ENCODE assay signal across 21 cellular contexts in the genomic region with DNA sequence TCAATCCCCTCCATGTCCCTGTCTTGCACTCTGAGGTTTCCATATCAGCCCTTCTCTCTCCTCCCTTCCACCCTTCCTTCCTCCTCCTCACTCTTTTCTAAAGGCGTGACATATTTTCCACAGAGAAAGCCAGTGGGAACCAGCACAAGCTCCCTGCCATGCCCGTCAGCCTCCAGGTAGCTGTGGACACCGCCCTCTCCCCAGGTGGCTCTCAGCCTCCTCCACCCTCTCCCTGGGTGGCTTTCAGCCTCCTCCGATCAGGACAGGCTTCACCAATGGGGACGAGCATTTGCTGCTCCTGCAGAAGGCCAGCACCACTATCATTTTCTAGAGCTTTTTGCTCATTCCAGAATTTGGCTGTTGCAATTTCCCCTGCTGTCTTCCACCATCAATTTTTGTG.
"Had no signal": no experiment of that assay in that cellular context is flagged by ENCODE, and none has a peak within 500 bp of the region (broad histone marks: within the 10 kb centered on the region; RNA-seq: fewer than 3 reads in every experiment).

No MANE protein-coding gene starts in this region.

- H3K4me2 ChIP-seq: neural progenitor cell had no signal

- H3K9me3 Mint-ChIP-seq: naive thymus-derived CD8-positive, alpha-beta T cell; stimulated activated naive CD8-positive, alpha-beta T cell treated with anti-CD3 and anti-CD28 coated beads, Interleukin-15, amount 100 ng/mL, for 72 hours had no signal

- ATAC-seq: gastroesophageal sphincter; naive thymus-derived CD8-positive, alpha-beta T cell; sciatic nerve; stimulated activated naive B cell treated with anti-CD40 and anti-IgM and Interleukin-4, amounts not matched to agents 10 μg/mL and 1 μg/mL and 100 μg/mL, for 72 hours; stimulated activated naive CD8-positive, alpha-beta T cell treated with anti-CD3 and anti-CD28 coated beads, Interleukin-15, amount 100 ng/mL, for 72 hours had no signal

- H3K4me3 Mint-ChIP-seq: naive thymus-derived CD8-positive, alpha-beta T cell; neural progenitor cell; stimulated activated naive B cell treated with anti-CD40 and anti-IgM and Interleukin-4, amounts not matched to agents 10 μg/mL and 1 μg/mL and 100 μg/mL, for 72 hours; stimulated activated naive CD8-positive, alpha-beta T cell treated with anti-CD3 and anti-CD28 coated beads, Interleukin-15, amount 100 ng/mL, for 72 hours had no signal

- H3K4me3 ChIP-seq: coronary artery, esophagus squamous epithelium, gastroesophageal sphincter, mucosa of descending colon, neural progenitor cell, prostate gland, thoracic aorta, transverse colon had no signal

- H3K36me3 Mint-ChIP-seq: naive thymus-derived CD8-positive, alpha-beta T cell; neural progenitor cell; stimulated activated naive B cell treated with anti-CD40 and anti-IgM and Interleukin-4, amounts not matched to agents 10 μg/mL and 1 μg/mL and 100 μg/mL, for 72 hours had no signal

- H3K9ac ChIP-seq: neural progenitor cell, parathyroid adenoma had no signal

- DNase-seq: effector memory CD4-positive, alpha-beta T cell; esophagus squamous epithelium; foreskin fibroblast; glutamatergic neuron; mammary epithelial cell; naive thymus-derived CD8-positive, alpha-beta T cell; occipital lobe; stimulated activated CD4-positive, alpha-beta T cell treated with anti-CD3 and anti-CD28 coated beads, Interleukin-2, amount 100 ng/mL, for 24 hours; stimulated activated CD4-positive, alpha-beta T cell treated with anti-CD3 and anti-CD28 coated beads, Interleukin-4, amount 100 ng/mL, for 4 hours; stimulated activated naive B cell treated with anti-CD40 and anti-IgM and Interleukin-4, amounts not matched to agents 10 μg/mL and 1 μg/mL and 100 μg/mL, for 72 hours; stimulated activated naive CD8-positive, alpha-beta T cell treated with anti-CD3 and anti-CD28 coated beads, Interleukin-15, amount 100 ng/mL, for 72 hours had no signal

- H3K36me3 ChIP-seq: esophagus squamous epithelium, gastroesophageal sphincter, neural progenitor cell, prostate gland, thoracic aorta, transverse colon had no signal

- H2AFZ ChIP-seq: neural progenitor cell, parathyroid adenoma had no signal

- H3K27me3 ChIP-seq: esophagus squamous epithelium, gastroesophageal sphincter, neural progenitor cell, transverse colon had no signal

- H3K9me3 ChIP-seq: esophagus squamous epithelium, gastroesophageal sphincter, mucosa of descending colon, prostate gland, thoracic aorta, transverse colon had no signal

- H3K27ac ChIP-seq: coronary artery, epithelial cell of prostate, esophagus squamous epithelium, gastroesophageal sphincter, neural progenitor cell, parathyroid adenoma, prostate gland, thoracic aorta, transverse colon had no signal

- H3K4me1 Mint-ChIP-seq: stimulated activated naive B cell treated with anti-CD40 and anti-IgM and Interleukin-4, amounts not matched to agents 10 μg/mL and 1 μg/mL and 100 μg/mL, for 72 hours; stimulated activated naive CD8-positive, alpha-beta T cell treated with anti-CD3 and anti-CD28 coated beads, Interleukin-15, amount 100 ng/mL, for 72 hours had no signal

- H3K27ac Mint-ChIP-seq: neural progenitor cell; stimulated activated naive B cell treated with anti-CD40 and anti-IgM and Interleukin-4, amounts not matched to agents 10 μg/mL and 1 μg/mL and 100 μg/mL, for 72 hours; stimulated activated naive CD8-positive, alpha-beta T cell treated with anti-CD3 and anti-CD28 coated beads, Interleukin-15, amount 100 ng/mL, for 72 hours had no signal
